11 cellular contexts compared by ENCODE assay signal in genomic region chrX:149495573-149496071, GRCh38. TPM values are rescaled to one million over a fixed set of nuclear protein-coding genes. Genes with fewer than 3 reads are reported as not detected.
DNase-seq lines count a peak whose midpoint lies in the region; ATAC-seq and TF ChIP-seq lines count a peak whose summit lies in the region.
"Had no signal": no experiment of that assay in that cellular context is flagged by ENCODE, and none has a peak within 500 bp of the region (broad histone marks: within the 10 kb centered on the region; RNA-seq: fewer than 3 reads in every experiment).

No MANE protein-coding gene starts in this region.

- no peaks in the 10 kb centered on the region for H3K9me3 Mint-ChIP-seq in Calu3 (ENCODE audit: low read depth, unreplicated experiment)

- peak overlapping the region; percentile 72 for H3K27ac ChIP-seq in epithelial cell of prostate
- H3K27ac ChIP-seq: body of pancreas had no signal

- no peak overlapping the region for H3K4me3 Mint-ChIP-seq in Calu3 (ENCODE audit: low read depth, unreplicated experiment)
- H3K4me3 Mint-ChIP-seq: activated CD8-positive, alpha-beta T cell treated with anti-CD3 and anti-CD28 coated beads, Interleukin-2, amount 10 ng/mL, durations not matched to agents 7 days and 5 days had no signal

- TF ChIP-seq CTCF in Calu3 (IDR thresholded peaks at IDR 0.05; ENCODE audit: unreplicated experiment) (no peak), omental fat pad (IDR thresholded peaks at IDR 0.05) (no peak), GM20000 (IDR thresholded peaks at IDR 0.05; ENCODE audit: extremely low read depth, missing control alignments) (no peak)

- H3K4me1 Mint-ChIP-seq in Calu3 (ENCODE audit: low read depth, unreplicated experiment), result no peaks in the 10 kb centered on the region

- no peaks in the 10 kb centered on the region for H3K27me3 Mint-ChIP-seq in Calu3 (ENCODE audit: unreplicated experiment)
- H3K27me3 Mint-ChIP-seq: IgD-negative memory B cell had no signal

- peak; percentile 50 for ATAC-seq in omental fat pad (ENCODE audit: low FRiP score)
- ATAC-seq in HG03342 (IDR thresholded peaks at IDR 0.05; ENCODE audit: unreplicated experiment), result no peak
- ATAC-seq in HG02588 (IDR thresholded peaks at IDR 0.05; ENCODE audit: unreplicated experiment), result no peak
- no peak for ATAC-seq in HG03571 (IDR thresholded peaks at IDR 0.05; ENCODE audit: unreplicated experiment)
- ATAC-seq: activated CD8-positive, alpha-beta T cell treated with anti-CD3 and anti-CD28 coated beads, Interleukin-2, amount 10 ng/mL, durations not matched to agents 7 days and 5 days; body of pancreas had no signal

- CTCF ChIA-PET in Calu3 (lab: Charles Lee), result interaction anchor here (0.6 to 0.9 kb wide), 3 partner anchors 17 to 844 kb away, joined by 4 to 5 read pairs (median 4); no protein-coding TSS in a partner anchor

- no TSS peak for BruUV-seq in Calu3 (replicated peaks; lab: Mats Ljungman, UMichigan)

- DNase-seq in Calu3 (peak; percentile 49), NCI-H460 (ENCODE audit: extremely low read depth, low read depth) (peak; percentile 74), epithelial cell of prostate (ENCODE audit: low read depth, low spot score) (peak; percentile 50), omental fat pad (ENCODE audit: low spot score) (no peak), GM20000 (ENCODE audit: low spot score) (no peak)
- DNase-seq: activated CD8-positive, alpha-beta T cell treated with anti-CD3 and anti-CD28 coated beads, Interleukin-2, amount 10 ng/mL, durations not matched to agents 7 days and 5 days had no signal

- intact Hi-C loops in Calu3 (cut with micrococcal nuclease; ENCODE audit: unreplicated experiment), result no loop called here

- H3K27ac Mint-ChIP-seq in Calu3 (ENCODE audit: unreplicated experiment), result peak overlapping the region; percentile 30
- H3K27ac Mint-ChIP-seq: activated CD8-positive, alpha-beta T cell treated with anti-CD3 and anti-CD28 coated beads, Interleukin-2, amount 10 ng/mL, durations not matched to agents 7 days and 5 days had no signal

- H3K36me3 Mint-ChIP-seq in Calu3 (ENCODE audit: insufficient read depth, unreplicated experiment), result peaks cover 56% of the 10 kb centered on the region

RNA-seq across cellular contexts. Expression of gene IDS, which starts 9.5 kb away (rescaled TPM):
- 84.4 and 85.7 TPM in 2 replicates for total RNA-seq in Calu3 (2022)
- total RNA-seq in NCI-H460 (2014; rRNA removed; shearing (Covaris generic)), result 44.1 and 47.2 TPM in 2 replicates
- 30.6 and 39.1 TPM in 2 replicates for polyA plus RNA-seq in NCI-H460 (2014; cell fraction: nucleus; rRNA removed)
- total RNA-seq in omental fat pad, result 10 to 100 TPM; 39.0 to 67.5 (median 56.1) TPM

RNA-seq across cellular contexts. Expression of gene EOLA1, which starts 45.2 kb away (rescaled TPM):
- total RNA-seq in Calu3 (2022) (17.8 and 24.9 TPM in 2 replicates), omental fat pad (10 to 100 TPM in 2 of 4 donors, 1 to 10 TPM in 2; 9.0 to 30.2 (median 10.3) TPM)
- total RNA-seq in NCI-H460 (2014; rRNA removed; shearing (Covaris generic)), result 12.4 and 16.6 TPM in 2 replicates
- polyA plus RNA-seq in NCI-H460 (2014; cell fraction: nucleus; rRNA removed), result 14.5 and 15.6 TPM in 2 replicates

RNA-seq across cellular contexts. Expression of gene HSFX3, which starts 54.1 kb away (rescaled TPM):
- not detected in 2 replicates for total RNA-seq in Calu3 (2022)
- not detected in 2 replicates for total RNA-seq in NCI-H460 (2014; rRNA removed; shearing (Covaris generic))
- not detected in 2 replicates for polyA plus RNA-seq in NCI-H460 (2014; cell fraction: nucleus; rRNA removed)
- not detected for total RNA-seq in omental fat pad
- total RNA-seq: activated CD8-positive, alpha-beta T cell treated with anti-CD3 and anti-CD28 coated beads, Interleukin-2, amount 10 ng/mL, durations not matched to agents 7 days and 5 days; body of pancreas had no signal
- polyA plus RNA-seq: IgD-negative memory B cell had no signal

Comparison
In these comparisons a context has a peak if more than half of its experiments do, and no peak if none do; other contexts are left out.
1. DNase-seq: peak in Calu3 (single experiment), NCI-H460 (single experiment) and epithelial cell of prostate (single experiment); none in omental fat pad (single experiment) and GM20000 (single experiment).